Comparison of ENCODE assay signal across 8 cellular contexts in the genomic region with DNA sequence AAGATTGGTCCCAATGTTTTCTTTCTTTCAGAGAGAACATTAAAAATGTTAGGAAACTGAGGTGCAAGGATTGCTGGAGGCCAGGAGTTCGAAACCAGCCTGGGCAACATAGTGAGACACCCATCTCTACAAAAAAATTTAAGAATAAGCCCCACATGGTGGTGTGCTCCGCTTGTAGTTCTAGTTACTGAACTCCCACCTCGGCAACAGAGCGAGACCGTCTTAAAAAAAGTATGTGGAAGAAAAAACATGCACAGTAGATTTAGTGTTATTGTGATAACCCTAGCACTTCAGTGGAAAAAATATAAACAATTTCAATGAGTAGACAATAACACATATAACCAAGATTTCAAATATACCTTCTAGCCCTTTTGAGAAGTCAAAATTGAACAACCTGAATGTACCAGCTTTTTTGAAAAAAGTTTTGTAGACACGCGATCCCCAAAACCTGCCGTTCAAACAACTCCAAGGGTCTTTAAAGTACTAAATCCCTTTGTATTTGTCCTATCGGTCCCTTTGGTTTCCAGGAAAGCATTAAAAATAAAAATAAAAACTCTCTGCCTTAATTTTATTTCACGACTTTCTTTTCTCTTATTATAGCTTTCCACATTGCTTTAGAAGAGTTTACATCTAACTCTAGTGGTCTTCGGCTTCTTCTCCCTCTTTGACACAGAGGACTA. TPM values are rescaled to one million over a fixed set of nuclear protein-coding genes. Genes with fewer than 3 reads are reported as not detected.
DNase-seq lines count a peak whose midpoint lies in the region; ATAC-seq and TF ChIP-seq lines count a peak whose summit lies in the region.

No MANE protein-coding gene starts in this region.

- TF ChIP-seq CTCF in BJ (IDR thresholded peaks at IDR 0.05; ENCODE audit: insufficient read depth, low read depth, low read length): 0 out of 2 replicates have a peak, but pooled peaks have one; percentile 4
- TF ChIP-seq CTCF in cardiac fibroblast (IDR thresholded peaks at IDR 0.05; ENCODE audit: low read depth, low read length): no peak
- TF ChIP-seq CTCF in mucosa of descending colon (IDR thresholded peaks at IDR 0.05): no peak

- no peaks in the 10 kb centered on the region for H3K27me3 ChIP-seq in BJ (ENCODE audit: control insufficient read depth, insufficient read depth, low read length)
- H3K27me3 ChIP-seq in Karpas-422 (ENCODE audit: low read length): no peaks in the 10 kb centered on the region

- ATAC-seq in mucosa of descending colon (no peak), HG02840 (IDR thresholded peaks at IDR 0.05; ENCODE audit: low FRiP score, unreplicated experiment) (no peak), HG03095 (IDR thresholded peaks at IDR 0.05; ENCODE audit: unreplicated experiment) (no peak)

- no peaks in the 10 kb centered on the region for H3K79me2 ChIP-seq in Karpas-422 (ENCODE audit: low read length)

- peak overlapping the region; percentile 66 for H3K9ac ChIP-seq in Karpas-422 (ENCODE audit: low read length)

- DNase-seq in BJ (ENCODE audit: low read depth) (no peak), Karpas-422 (no peak), cardiac fibroblast (ENCODE audit: low read depth in 2 of 2) (peak; percentile 62), mucosa of descending colon (no peak), nucleus accumbens (lab: John Stamatoyannopoulos, UW) (no peak), hypothalamus (lab: John Stamatoyannopoulos, UW) (no peak)

- POLR2A ChIA-PET in BJ (lab: Charles Lee): interaction anchor here (0.6 kb wide), 1 partner anchor 1423 kb away, joined by 4 read pairs; no protein-coding TSS in a partner anchor

- intact Hi-C loops in mucosa of descending colon (cut with DNase I, micrococcal nuclease): no loop called here

- H2AFZ ChIP-seq in Karpas-422 (ENCODE audit: low read length): peak overlapping the region; percentile 98

- H3K9me3 ChIP-seq in Karpas-422 (ENCODE audit: low read length) (no peaks in the 10 kb centered on the region), mucosa of descending colon (no peaks in the 10 kb centered on the region)

- H3K4me2 ChIP-seq in Karpas-422 (ENCODE audit: low read depth, low read length, poor library complexity, severe bottlenecking): peak overlapping the region; percentile 88

- peak overlapping the region; percentile 82 for H3K4me3 ChIP-seq in BJ (ENCODE audit: low read depth, low read length)
- H3K4me3 ChIP-seq in Karpas-422 (ENCODE audit: low read length): peak overlapping the region; percentile 66
- peak overlapping the region; percentile 67 to 78 for H3K4me3 ChIP-seq in cardiac fibroblast (replicated peaks in 1 of 2; ENCODE audit: low read depth in 2 of 2, low read length in 2 of 2)
- peak overlapping the region; percentile 54 for H3K4me3 ChIP-seq in mucosa of descending colon

- H4K20me1 ChIP-seq in Karpas-422 (ENCODE audit: insufficient read depth, low read depth, low read length): no peaks in the 10 kb centered on the region

- CTCF ChIA-PET in BJ (lab: Yijun Ruan, JAX): interaction anchor here (1.0 to 2.0 kb wide), 13 partner anchors 10 to 514 kb away, joined by 3 to 15 read pairs (median 4); partner anchors contain the start of gene ARID2

- no peaks in the 10 kb centered on the region for H3K36me3 ChIP-seq in BJ (ENCODE audit: control insufficient read depth, insufficient read depth, low read length)
- no peaks in the 10 kb centered on the region for H3K36me3 ChIP-seq in Karpas-422 (ENCODE audit: insufficient read depth, low read length)
- no peaks in the 10 kb centered on the region for H3K36me3 ChIP-seq in mucosa of descending colon (ENCODE audit: low read depth)

- no peak overlapping the region for H3K27ac ChIP-seq in Karpas-422 (ENCODE audit: low read length)

- H3K9me2 ChIP-seq in Karpas-422 (replicated peaks; ENCODE audit: insufficient read depth, low read length): no peaks in the 10 kb centered on the region

- H3K4me1 ChIP-seq in Karpas-422 (ENCODE audit: low read length) (peaks cover 16% of the 10 kb centered on the region), mucosa of descending colon (ENCODE audit: low read depth) (peaks cover 13% of the 10 kb centered on the region)

RNA-seq across cellular contexts. Expression of gene ANO6, which starts 1.0 kb away (rescaled TPM):
- polyA plus RNA-seq in BJ (2011; rRNA removed): 45.8 and 72.3 TPM in 2 replicates
- polyA minus RNA-seq in BJ (2011; rRNA and poly(A)+ RNA removed): 43.7 and 44.7 TPM in 2 replicates
- 0.14 and 1.1 TPM in 2 replicates for total RNA-seq in Karpas-422 (2014; rRNA removed; shearing (Covaris generic); ENCODE audit: low replicate concordance)
- total RNA-seq in mucosa of descending colon: 10 to 100 TPM in 2 of 3 donors, 1 to 10 TPM in 1; 7.8 to 65.8 (median 15.2) TPM

Comparison
In these comparisons a context has a peak if more than half of its experiments do, and no peak if none do; other contexts are left out.
1. DNase-seq: peak in cardiac fibroblast (2 of 2); none in BJ (single experiment), Karpas-422 (single experiment), mucosa of descending colon (0 of 3), nucleus accumbens (0 of 56) and hypothalamus (0 of 51).
2. Peak in every context shown above with its lines, with median percentiles within 50 percentile points of each other: H3K4me3 ChIP-seq.